Comparison of ENCODE assay signal across 1 cellular context in the genomic region with DNA sequence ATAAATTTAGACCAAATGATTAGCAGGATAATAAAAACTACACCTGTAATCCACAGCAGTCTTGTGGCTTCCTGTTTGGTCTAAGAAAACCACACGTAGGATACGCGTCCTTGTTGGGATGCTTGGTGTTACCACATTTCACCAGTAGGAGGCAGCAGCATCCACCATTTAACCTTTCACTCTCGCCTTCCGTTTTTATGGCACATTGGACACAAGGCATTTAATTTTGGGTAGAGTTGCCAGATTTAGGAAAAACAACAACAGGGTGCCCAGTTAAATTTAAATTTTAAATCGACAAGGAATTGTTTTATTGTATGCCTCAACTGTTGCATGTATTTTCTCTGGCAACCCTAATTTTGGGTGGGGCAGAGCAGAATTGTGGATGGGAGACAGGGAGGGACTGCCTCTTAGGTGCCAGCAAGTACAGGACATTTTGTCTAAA.
TF ChIP-seq lines count a peak whose summit lies in the region.

No MANE protein-coding gene starts in this region.

TF ChIP-seq in Ishikawa, 13 proteins besides CTCF, POLR2A, EP300 and RAD21 (continued from another document):
- no peak for TF ChIP-seq REST (IDR thresholded peaks at IDR 0.05; ENCODE audit: low read depth)
- no peak for TF ChIP-seq YY1 (IDR thresholded peaks at IDR 0.05; ENCODE audit: low read depth)
- TF ChIP-seq TCF12 (IDR thresholded peaks at IDR 0.05; ENCODE audit: low read depth) = no peak
- TF ChIP-seq ZBTB7A (IDR thresholded peaks at IDR 0.05; ENCODE audit: low read depth) = no peak
- no peak for TF ChIP-seq MAX (IDR thresholded peaks at IDR 0.05)
- no peak for TF ChIP-seq FOXM1 (IDR thresholded peaks at IDR 0.05; ENCODE audit: borderline replicate concordance, low read depth)
- TF ChIP-seq NFIC (IDR thresholded peaks at IDR 0.05) = no peak
- TF ChIP-seq, protein P1, sequence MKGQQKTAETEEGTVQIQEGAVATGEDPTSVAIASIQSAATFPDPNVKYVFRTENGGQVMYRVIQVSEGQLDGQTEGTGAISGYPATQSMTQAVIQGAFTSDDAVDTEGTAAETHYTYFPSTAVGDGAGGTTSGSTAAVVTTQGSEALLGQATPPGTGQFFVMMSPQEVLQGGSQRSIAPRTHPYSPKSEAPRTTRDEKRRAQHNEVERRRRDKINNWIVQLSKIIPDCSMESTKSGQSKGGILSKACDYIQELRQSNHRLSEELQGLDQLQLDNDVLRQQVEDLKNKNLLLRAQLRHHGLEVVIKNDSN (IDR thresholded peaks at IDR 0.05) = no peak
